In genomic region chr15:28718576-28718975, GRCh38 we compare ENCODE assay signal across 2 cellular contexts. TPM values are rescaled to one million over a fixed set of nuclear protein-coding genes. Genes with fewer than 3 reads are reported as not detected.
"Had no signal": no experiment of that assay in that cellular context is flagged by ENCODE, and none has a peak within 500 bp of the region (broad histone marks: within the 10 kb centered on the region; RNA-seq: fewer than 3 reads in every experiment).

No MANE protein-coding gene starts in this region.

RNA-seq across cellular contexts. Expression of gene GOLGA8M, which starts 6.4 kb away (rescaled TPM):
- total RNA-seq: G401, GM12878 had no signal
